3 cellular contexts compared by ENCODE assay signal in genomic region chrY:12681535-12681934, GRCh38.
TF ChIP-seq lines count a peak whose summit lies in the region.

No MANE protein-coding gene starts in this region.

TF ChIP-seq in GM23338, 12 proteins besides CTCF, POLR2A, EP300 and RAD21 (continues in another document):
- TF ChIP-seq JUNB (IDR thresholded peaks at IDR 0.05; ENCODE audit: unreplicated experiment) (no peak), ZNF331 (CRISPR knock-in tag; IDR thresholded peaks at IDR 0.05; ENCODE audit: low read depth) (no peak), POLR2AphosphoS5 (IDR thresholded peaks at IDR 0.05; ENCODE audit: low read depth) (no peak), REST (IDR thresholded peaks at IDR 0.05; ENCODE audit: unreplicated experiment) (no peak), ETS1 (IDR thresholded peaks at IDR 0.05) (no peak), CREB1 (CRISPR knock-in tag; IDR thresholded peaks at IDR 0.05; ENCODE audit: low read depth) (no peak), ZNF114 (CRISPR knock-in tag; IDR thresholded peaks at IDR 0.05) (no peak)

TF ChIP-seq in H1, 55 proteins besides CTCF, POLR2A, EP300 and RAD21:
- no peak for TF ChIP-seq CEBPB (IDR thresholded peaks at IDR 0.05; ENCODE audit: low read depth, low read length)
- no peak for TF ChIP-seq SP2 (IDR thresholded peaks at IDR 0.05; ENCODE audit: low read length)
- no peak for TF ChIP-seq HDAC2 (IDR thresholded peaks at IDR 0.05; ENCODE audit: borderline replicate concordance in 1 of 2, low read depth in 2 of 2, low read length in 2 of 2)
- TF ChIP-seq SUZ12 (IDR thresholded peaks at IDR 0.05; ENCODE audit: low read length): no peak
- no peak for TF ChIP-seq SIX5 (IDR thresholded peaks at IDR 0.05; ENCODE audit: low read depth, low read length)
- TF ChIP-seq TAF7 (optimal IDR thresholded peaks at IDR 0.05; ENCODE audit: borderline replicate concordance, low read depth, low read length): no peak
- no peak for TF ChIP-seq POU5F1 (IDR thresholded peaks at IDR 0.05; ENCODE audit: low read depth, low read length)
- TF ChIP-seq JUN (IDR thresholded peaks at IDR 0.05; ENCODE audit: low read depth, low read length): no peak
- TF ChIP-seq FOSL1 (IDR thresholded peaks at IDR 0.05; ENCODE audit: insufficient read depth, low read depth, low read length): no peak
- no peak for TF ChIP-seq CTBP2 (IDR thresholded peaks at IDR 0.05; ENCODE audit: borderline replicate concordance, insufficient read depth, insufficient read length, low read length)
- TF ChIP-seq MAFK (IDR thresholded peaks at IDR 0.05; ENCODE audit: low read depth, low read length): no peak

TF ChIP-seq in HepG2, 621 proteins besides CTCF, POLR2A, EP300 and RAD21:
- TF ChIP-seq SSRP1 (CRISPR knock-in tag; IDR thresholded peaks at IDR 0.05) (no peak), ZNF597 (CRISPR knock-in tag; IDR thresholded peaks at IDR 0.05) (no peak), RFXAP (CRISPR knock-in tag; IDR thresholded peaks at IDR 0.05; ENCODE audit: borderline replicate concordance) (no peak), ZNF790 (CRISPR knock-in tag; IDR thresholded peaks at IDR 0.05; ENCODE audit: borderline replicate concordance) (no peak), ZBTB3 (CRISPR knock-in tag; IDR thresholded peaks at IDR 0.05; ENCODE audit: borderline replicate concordance, low read depth) (no peak), SP4 (CRISPR knock-in tag; IDR thresholded peaks at IDR 0.05) (no peak), SETDB1 (CRISPR knock-in tag; IDR thresholded peaks at IDR 0.05; ENCODE audit: borderline replicate concordance) (no peak), HDAC6 (IDR thresholded peaks at IDR 0.05; ENCODE audit: low read depth, low read length) (no peak), AHR (CRISPR knock-in tag; IDR thresholded peaks at IDR 0.05) (no peak), ZNF142 (CRISPR knock-in tag; IDR thresholded peaks at IDR 0.05) (no peak), HOXA9 (CRISPR knock-in tag; IDR thresholded peaks at IDR 0.05; ENCODE audit: borderline replicate concordance) (no peak), NFIC (IDR thresholded peaks at IDR 0.05; ENCODE audit: low read length) (no peak), ZNF567 (CRISPR knock-in tag; IDR thresholded peaks at IDR 0.05; ENCODE audit: borderline replicate concordance) (no peak), ZBTB43 (CRISPR knock-in tag; conservative IDR thresholded peaks at IDR 0.05) (no peak), MED1 (CRISPR knock-in tag; IDR thresholded peaks at IDR 0.05) (no peak), FOSL1 (CRISPR knock-in tag; IDR thresholded peaks at IDR 0.05; ENCODE audit: borderline replicate concordance) (no peak), POLR2AphosphoS2 (IDR thresholded peaks at IDR 0.05; ENCODE audit: low read depth, low read length) (no peak), STAG1 (CRISPR knock-in tag; IDR thresholded peaks at IDR 0.05) (no peak), AKNA (CRISPR knock-in tag; IDR thresholded peaks at IDR 0.05; ENCODE audit: borderline replicate concordance) (no peak)
